In genomic region chr13:51245583-51245982, GRCh38 we compare ENCODE assay signal across 14 cellular contexts. TPM values are rescaled to one million over a fixed set of nuclear protein-coding genes. Genes with fewer than 3 reads are reported as not detected.
"Had no signal": no experiment of that assay in that cellular context is flagged by ENCODE, and none has a peak within 500 bp of the region (broad histone marks: within the 10 kb centered on the region; RNA-seq: fewer than 3 reads in every experiment).

No MANE protein-coding gene starts in this region.

- H3K4me3 ChIP-seq: spleen had no signal

- H3K27me3 ChIP-seq: spleen had no signal

- H3K9me3 ChIP-seq: spleen had no signal

- H3K4me1 ChIP-seq: foreskin keratinocyte had no signal

- DNase-seq: activated CD4-positive, alpha-beta T cell treated with anti-CD3 and anti-CD28 coated beads for 1 hour; activated CD4-positive, alpha-beta T cell treated with anti-CD3 and anti-CD28 coated beads, Interleukin-2, amount 50 U/mL, for 4 hours; activated effector memory CD4-positive, alpha-beta T cell treated with anti-CD3 and anti-CD28 coated beads, Interleukin-2, amount 50 U/mL, for 16 hours; activated T-cell treated with anti-CD3 and anti-CD28 coated beads, Interleukin-2, amount 50 U/mL, for 72 hours; dermis blood vessel endothelial cell; effector memory CD8-positive, alpha-beta T cell; foreskin keratinocyte; glutamatergic neuron; mesendoderm; naive thymus-derived CD8-positive, alpha-beta T cell; spleen; stimulated activated naive B cell treated with anti-CD40 and anti-IgM and Interleukin-4, amounts not matched to agents 10 μg/mL and 1 μg/mL and 100 μg/mL, for 72 hours; T-helper 17 cell had no signal

- ATAC-seq: activated T-cell treated with anti-CD3 and anti-CD28 coated beads, Interleukin-2, amount 50 U/mL, for 72 hours; effector memory CD8-positive, alpha-beta T cell; foreskin keratinocyte; naive thymus-derived CD8-positive, alpha-beta T cell; T-helper 17 cell had no signal

- H3K27ac ChIP-seq: foreskin keratinocyte, spleen had no signal

RNA-seq across cellular contexts. Expression of gene FAM124A, which starts 23.4 kb away (rescaled TPM):
- total RNA-seq: bronchial epithelial cell; naive thymus-derived CD8-positive, alpha-beta T cell had no signal
